8 cellular contexts compared by ENCODE assay signal in genomic region chr5:9033524-9033923, GRCh38.
"Had no signal": no experiment of that assay in that cellular context is flagged by ENCODE, and none has a peak within 500 bp of the region (broad histone marks: within the 10 kb centered on the region; RNA-seq: fewer than 3 reads in every experiment).

No MANE protein-coding gene starts in this region.

- DNase-seq: GDM1, GF-D8 had no signal

- ATAC-seq: GM12878 had no signal

- FAIRE-seq: G401.6, GM12878, GM12891, GM12892, GM18507, GM19239 had no signal

- H3K4me3 ChIP-seq: GM12878 had no signal
